In the genomic region with DNA sequence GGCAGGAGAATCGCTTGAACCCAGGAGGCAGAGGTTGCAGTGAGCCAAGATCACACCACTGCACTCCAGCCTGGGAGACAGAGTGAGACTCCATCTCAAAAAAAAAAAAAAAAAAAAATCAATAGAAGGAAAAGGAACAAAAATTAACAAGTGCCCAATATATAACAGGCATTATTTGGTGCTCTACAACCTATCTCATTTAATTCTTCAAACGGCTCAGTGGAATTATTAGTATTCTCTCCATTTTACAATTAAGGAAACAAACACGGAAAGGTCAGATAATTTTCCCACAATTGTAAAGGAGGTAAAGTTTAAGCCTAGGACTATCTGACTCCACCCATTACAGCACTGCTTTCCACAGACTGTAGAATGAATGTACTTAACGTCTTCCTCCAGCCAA, we compare ENCODE assay signal across 1 cellular context.
A peak's percentile ranks its signal among the peaks of the same experiment; 100 is the strongest.
TF ChIP-seq lines count a peak whose summit lies in the region.

No MANE protein-coding gene starts in this region.

TF ChIP-seq in HepG2, 621 proteins besides CTCF, POLR2A, EP300 and RAD21:
- no peak for TF ChIP-seq HNRNPUL1 (IDR thresholded peaks at IDR 0.05; ENCODE audit: low read depth, low read length)
- TF ChIP-seq POLR2AphosphoS5 (IDR thresholded peaks at IDR 0.05; ENCODE audit: low read depth, low read length), result 0 out of 2 replicates have a peak, but pooled peaks have one; percentile 5
